In genomic region chr20:17795449-17796095, GRCh38 we compare ENCODE assay signal across 12 cellular contexts.
A peak's percentile ranks its signal among the peaks of the same experiment; 100 is the strongest.
DNase-seq lines count a peak whose midpoint lies in the region; ATAC-seq, FAIRE-seq and TF ChIP-seq lines count a peak whose summit lies in the region.
"Had no signal": no experiment of that assay in that cellular context is flagged by ENCODE, and none has a peak within 500 bp of the region (broad histone marks: within the 10 kb centered on the region; RNA-seq: fewer than 3 reads in every experiment).

No MANE protein-coding gene starts in this region.

- H3K4me1 ChIP-seq in H1 (replicated peaks in 1 of 4; ENCODE audit: control insufficient read depth in 3 of 4, insufficient read depth in 4 of 4, low read length in 3 of 4) (no peaks in the 10 kb centered on the region), right lobe of liver (peaks cover 0 to 38% (median 18%) of the 10 kb centered on the region in 4 donors), stomach (peaks cover 10 to 36% (median 25%) of the 10 kb centered on the region in 4 donors)

- H3K9me3 ChIP-seq in H1 (ENCODE audit: insufficient read depth in 2 of 2, low read depth in 1 of 2, low read length in 1 of 2) (peaks cover 0 to 3% of the 10 kb centered on the region in 2 experiments; a peak in 2 of 4 replicates), right lobe of liver (no peaks in the 10 kb centered on the region), stomach (no peaks in the 10 kb centered on the region)

- H2AK5ac ChIP-seq in H1 (ENCODE audit: low read depth, low read length), result no peak overlapping the region

- H3K4me3 ChIP-seq in NB4 (ENCODE audit: low read depth, low read length) (no peak overlapping the region), H1 (ENCODE audit: extremely low read depth in 1 of 4, insufficient read depth in 2 of 4, low read depth in 3 of 4, low read length in 4 of 4) (no peak overlapping the region), right lobe of liver (no peak overlapping the region), stomach (no peak overlapping the region)

- TF ChIP-seq POLR2A in NB4 (IDR thresholded peaks at IDR 0.05; ENCODE audit: extremely low read depth, insufficient read length) (no peak), H1 (IDR thresholded peaks at IDR 0.05; ENCODE audit: control extremely low read depth in 1 of 2, low read depth in 2 of 2, low read length in 2 of 2) (no peak), right lobe of liver (IDR thresholded peaks at IDR 0.05) (no peak), stomach (IDR thresholded peaks at IDR 0.05) (no peak)

- TF ChIP-seq EP300 in H1 (IDR thresholded peaks at IDR 0.05; ENCODE audit: borderline replicate concordance in 1 of 2, low read depth in 2 of 2, low read length in 2 of 2) (no peak), stomach (IDR thresholded peaks at IDR 0.05) (no peak)

- no peak overlapping the region for H3K9ac ChIP-seq in H1 (replicated peaks in 1 of 4; ENCODE audit: extremely low read depth in 1 of 4, low read depth in 3 of 4, low read length in 3 of 4)

- H3K23me2 ChIP-seq in H1 (ENCODE audit: low read depth, low read length), result no peaks in the 10 kb centered on the region

- no peak overlapping the region for H3K23ac ChIP-seq in H1 (ENCODE audit: insufficient read length)

- H3K56ac ChIP-seq in H1 (replicated peaks; ENCODE audit: insufficient read length, low read depth, low read length), result no peak overlapping the region

- FAIRE-seq in H1 (lab: Jason Lieb, UNC), result no peak

- H2BK120ac ChIP-seq in H1 (replicated peaks; ENCODE audit: low read depth, low read length), result no peak overlapping the region

- H3K4me2 ChIP-seq in H1 (ENCODE audit: insufficient read depth in 1 of 2, low read depth in 2 of 2, low read length in 2 of 2), result no peak overlapping the region

- H4K91ac ChIP-seq in H1 (replicated peaks; ENCODE audit: insufficient read length, low read length), result no peak overlapping the region

- H4K20me1 ChIP-seq in H1 (replicated peaks in 1 of 2; ENCODE audit: control insufficient read depth in 1 of 2, insufficient read depth in 2 of 2, low read length in 2 of 2), result no peaks in the 10 kb centered on the region

- no peaks in the 10 kb centered on the region for H3K27me3 ChIP-seq in H1 (replicated peaks in 1 of 4; ENCODE audit: control insufficient read depth in 3 of 4, extremely low read depth in 1 of 4, insufficient read depth in 3 of 4, low read length in 3 of 4)
- no peaks in the 10 kb centered on the region for H3K27me3 ChIP-seq in right lobe of liver
- no peaks in the 10 kb centered on the region for H3K27me3 ChIP-seq in stomach

- H4K5ac ChIP-seq in H1 (ENCODE audit: insufficient read length, low read depth, low read length), result no peak overlapping the region

- H3K79me1 ChIP-seq in H1 (ENCODE audit: low read depth, low read length), result no peaks in the 10 kb centered on the region

- no peaks in the 10 kb centered on the region for H3K79me2 ChIP-seq in H1 (ENCODE audit: control insufficient read depth in 1 of 2, insufficient read depth in 2 of 2, low read length in 2 of 2)

- H3K14ac ChIP-seq in H1 (ENCODE audit: insufficient read length), result no peak overlapping the region

- H2BK12ac ChIP-seq in H1 (ENCODE audit: low read depth, low read length), result no peak overlapping the region

- no peak for TF ChIP-seq RAD21 in H1 (IDR thresholded peaks at IDR 0.05 in 1 of 2, conservative IDR thresholded peaks at IDR 0.05 in 1 of 2; ENCODE audit: low read depth in 2 of 2, low read length in 2 of 2)

- ATAC-seq in right lobe of liver (peak; percentile 19 to 54 (median 36)), GM18909 (IDR thresholded peaks at IDR 0.05; ENCODE audit: poor library complexity, unreplicated experiment) (no peak), HG02884 (IDR thresholded peaks at IDR 0.05; ENCODE audit: unreplicated experiment) (no peak)

- in situ Hi-C loops in GM13976 (cut with MboI; ENCODE audit: low sequenced_read_pairs, unreplicated experiment), result no loop called here

- TF ChIP-seq CTCF in NB4 (IDR thresholded peaks at IDR 0.05; ENCODE audit: low read depth, low read length) (no peak), H1 (IDR thresholded peaks at IDR 0.05; ENCODE audit: control extremely low read depth in 1 of 3, insufficient read depth in 1 of 3, low read depth in 1 of 3, low read length in 3 of 3) (no peak), right lobe of liver (IDR thresholded peaks at IDR 0.05) (no peak), stomach (IDR thresholded peaks at IDR 0.05) (no peak), GM13976 (IDR thresholded peaks at IDR 0.05; ENCODE audit: borderline replicate concordance, control extremely low read depth, extremely low read depth, insufficient read depth, missing control alignments) (no peak)

- H3K36me3 ChIP-seq in H1 (ENCODE audit: control insufficient read depth in 2 of 4, insufficient read depth in 4 of 4, low read length in 3 of 4) (no peaks in the 10 kb centered on the region; a peak in 1 of 8 replicates), right lobe of liver (no peaks in the 10 kb centered on the region), stomach (no peaks in the 10 kb centered on the region)

- 80% methylated on average over 6 of the region's 6 CpGs; no CpG with 5 or more reads in 1 of the 2 experiments for WGBS in H1 (ENCODE audit: extremely low coverage in 1 of 2, insufficient coverage in 1 of 2, insufficient read length in 1 of 2, insufficient replicate concordance in 2 of 2, low coverage in 1 of 2, low lambda C conversion rate in 2 of 2, missing lambda C conversion rate in 1 of 2), 2 experiments
- WGBS in right lobe of liver (ENCODE audit: insufficient coverage, low coverage, low lambda C conversion rate, missing lambda C conversion rate), result 27% methylated on average over 5 of the region's 6 CpGs
- WGBS in stomach, 5 donors, result 70 to 84% (median 73%) methylated on average over 6 of the region's 6 CpGs

- POLR2A ChIA-PET in H1 (lab: Charles Lee; ENCODE audit: partially characterized antibody), result no interaction called here

- intact Hi-C loops in right lobe of liver (cut with DNase I) (loop anchor here (10.0 kb wide), 3 partner anchors 81 to 111 kb away; partner anchors contain the start of gene RRBP1 (in 1 of the 2)), stomach (cut with DNase I; ENCODE audit: low total_unique reads) (loop anchor here (10.0 kb wide), 1 partner anchor 99 kb away; no protein-coding TSS in a partner anchor)

- DNase-seq in NB4 (ENCODE audit: low read depth) (peak; percentile 24), H1 (ENCODE audit: low read depth in 1 of 2, low spot score in 2 of 2) (no peak), right lobe of liver (peak in 1 of 3 donors; percentile 59), stomach (no peak), GM13976 (ENCODE audit: low spot score) (no peak)
- no peak for DNase-seq in activated CD4-positive, alpha-beta T cell treated with anti-CD3 and anti-CD28 coated beads for 48 hours
- DNase-seq: effector CD8-positive, alpha-beta T cell; NCI-H1436 treated with DMSO at 0.1 percent for 48 hours; NCI-H526; T-helper 2 cell had no signal

- peak overlapping the region; percentile 49 for H3K4ac ChIP-seq in H1 (replicated peaks; ENCODE audit: insufficient read length, low read depth, low read length)

- H4K8ac ChIP-seq in H1 (ENCODE audit: extremely low read depth, insufficient read depth, low read length), result no peak overlapping the region

- CTCF ChIA-PET in H1 (lab: Charles Lee; ENCODE audit: partially characterized antibody), result interaction anchor here (1.0 to 1.3 kb wide), 3 partner anchors 11 to 102 kb away, joined by 3 to 5 read pairs (median 3); no protein-coding TSS in a partner anchor

- H2BK15ac ChIP-seq in H1 (ENCODE audit: low read length), result no peak overlapping the region

- H3K27ac ChIP-seq in H1 (ENCODE audit: low read depth, low read length) (no peak overlapping the region), right lobe of liver (peak overlapping the region; percentile 70 to 88 (median 84)), stomach (peak overlapping the region in 4 of 5 donors; percentile 37 to 72 (median 61))

- no peak overlapping the region for H2BK5ac ChIP-seq in H1 (ENCODE audit: low read depth, low read length)

- no peak overlapping the region for H2AFZ ChIP-seq in H1 (ENCODE audit: low read length)

- no peak overlapping the region for H3K18ac ChIP-seq in H1 (ENCODE audit: extremely low read depth, low read length)

- H2BK20ac ChIP-seq in H1 (ENCODE audit: low read length), result no peak overlapping the region

TF ChIP-seq in H1, 55 proteins besides CTCF, POLR2A, EP300 and RAD21:
- no peak for TF ChIP-seq SP2 (IDR thresholded peaks at IDR 0.05; ENCODE audit: low read length)
- no peak for TF ChIP-seq EGR1 (IDR thresholded peaks at IDR 0.05; ENCODE audit: borderline replicate concordance, low read depth, low read length)
- no peak for TF ChIP-seq FOSL1 (IDR thresholded peaks at IDR 0.05; ENCODE audit: insufficient read depth, low read depth, low read length)
- no peak for TF ChIP-seq POU5F1 (IDR thresholded peaks at IDR 0.05; ENCODE audit: low read depth, low read length)
- no peak for TF ChIP-seq HDAC2 (IDR thresholded peaks at IDR 0.05; ENCODE audit: borderline replicate concordance in 1 of 2, low read depth in 2 of 2, low read length in 2 of 2)
- TF ChIP-seq TAF7 (optimal IDR thresholded peaks at IDR 0.05; ENCODE audit: borderline replicate concordance, low read depth, low read length), result no peak
- TF ChIP-seq NANOG (IDR thresholded peaks at IDR 0.05; ENCODE audit: insufficient read depth, low read depth, low read length, poor library complexity, severe bottlenecking), result no peak
- TF ChIP-seq ATF2 (IDR thresholded peaks at IDR 0.05; ENCODE audit: low read length), result no peak
- TF ChIP-seq BCL11A (IDR thresholded peaks at IDR 0.05; ENCODE audit: low read depth in 2 of 2, low read length in 2 of 2), result no peak
- no peak for TF ChIP-seq HDAC6 (IDR thresholded peaks at IDR 0.05; ENCODE audit: low read depth, low read length)
- TF ChIP-seq KDM1A (IDR thresholded peaks at IDR 0.05; ENCODE audit: borderline replicate concordance, low read length), result no peak
- no peak for TF ChIP-seq TBP (IDR thresholded peaks at IDR 0.05; ENCODE audit: low read depth, low read length)
- TF ChIP-seq SIRT6 (IDR thresholded peaks at IDR 0.05; ENCODE audit: low read length), result no peak
- TF ChIP-seq MAFK (IDR thresholded peaks at IDR 0.05; ENCODE audit: low read depth, low read length), result no peak

Comparison
In these comparisons a context has a peak if more than half of its experiments do, and no peak if none do; other contexts are left out.
1. ATAC-seq: peak in right lobe of liver (4 of 4); none in GM18909 (single experiment) and HG02884 (single experiment).